8 cellular contexts compared by ENCODE assay signal in genomic region chr4:109826719-109827118, GRCh38. TPM values are rescaled to one million over a fixed set of nuclear protein-coding genes. Genes with fewer than 3 reads are reported as not detected.
DNase-seq lines count a peak whose midpoint lies in the region; FAIRE-seq and TF ChIP-seq lines count a peak whose summit lies in the region.

No MANE protein-coding gene starts in this region.

- in situ Hi-C loops in brain microvascular endothelial cell (cut with HindIII; ENCODE audit: low pct_ligation_motif_present, low sequenced_read_pairs): no loop called here

- no peak for TF ChIP-seq POLR2A in GM12891 (IDR thresholded peaks at IDR 0.05; ENCODE audit: low read depth, low read length)

- no peak overlapping the region for H3K27ac ChIP-seq in brain microvascular endothelial cell

- FAIRE-seq in A204.1 (lab: Jason Lieb, UNC): peak; percentile 93
- FAIRE-seq in GM12891 (lab: Jason Lieb, UNC): no peak

- no peak overlapping the region for H3K4me3 ChIP-seq in brain microvascular endothelial cell (ENCODE audit: low read depth, low read length)

- peaks cover 17% of the 10 kb centered on the region for H3K36me3 ChIP-seq in brain microvascular endothelial cell (replicated peaks)

- TF ChIP-seq CTCF in GM12872 (IDR thresholded peaks at IDR 0.05; ENCODE audit: insufficient read depth, low read depth, low read length) (peak; percentile 39; the same call in 2 of the 3 replicates), brain microvascular endothelial cell (IDR thresholded peaks at IDR 0.05; ENCODE audit: low read depth, low read length, missing control alignments) (peak; percentile 26)

- DNase-seq in HT-29 (ENCODE audit: low spot score) (peak; percentile 33), brain microvascular endothelial cell (no peak), medulla oblongata (ENCODE audit: extremely low spot score) (peak; percentile 22), GM12891 (ENCODE audit: insufficient read length, low spot score) (no peak), amygdala (lab: John Stamatoyannopoulos, UW) (no peak), DMS153 treated with DMSO at 0.1 percent for 48 hours (lab: John Stamatoyannopoulos, UW; ENCODE audit: unreplicated experiment) (no peak)

- no peaks in the 10 kb centered on the region for H3K27me3 ChIP-seq in brain microvascular endothelial cell (replicated peaks)

TF ChIP-seq in GM12891, 5 proteins besides CTCF, POLR2A, EP300 and RAD21:
- TF ChIP-seq PAX5 (IDR thresholded peaks at IDR 0.05; ENCODE audit: insufficient read depth, low read length, severe bottlenecking): no peak

RNA-seq across cellular contexts. Expression of gene RRH, which starts 1.1 kb away (rescaled TPM):
- total RNA-seq in HT-29 (2014; rRNA removed; shearing (Covaris generic)): not detected in 2 replicates
- polyA plus RNA-seq in GM12891 (2012; ENCODE audit: low read depth, missing spikeins): not detected

RNA-seq across cellular contexts. Expression of gene GAR1, which starts 11.2 kb away (rescaled TPM):
- 8.5 and 9.8 TPM in 2 replicates for total RNA-seq in HT-29 (2014; rRNA removed; shearing (Covaris generic))
- 44.5 TPM for polyA plus RNA-seq in GM12891 (2012; ENCODE audit: low read depth, missing spikeins)

RNA-seq across cellular contexts. Expression of gene LRIT3, which starts 21.2 kb away (rescaled TPM):
- 0.03 TPM in 1 of 2 replicates, not detected in the other for total RNA-seq in HT-29 (2014; rRNA removed; shearing (Covaris generic))
- 0.06 TPM for polyA plus RNA-seq in GM12891 (2012; ENCODE audit: low read depth, missing spikeins)

RNA-seq across cellular contexts. Expression of gene CFI, which starts 24.9 kb away (rescaled TPM):
- 0.20 TPM in 1 of 2 replicates, not detected in the other for total RNA-seq in HT-29 (2014; rRNA removed; shearing (Covaris generic))
- polyA plus RNA-seq in GM12891 (2012; ENCODE audit: low read depth, missing spikeins): not detected

Comparison
In these comparisons a context has a peak if more than half of its experiments do, and no peak if none do; other contexts are left out.
1. DNase-seq: peak in HT-29 (single experiment) and medulla oblongata (single experiment); none in brain microvascular endothelial cell (single experiment), GM12891 (single experiment), amygdala (0 of 56) and DMS153 treated with DMSO at 0.1 percent for 48 hours (single experiment).